Comparison of ENCODE assay signal across 8 cellular contexts in genomic region chr16:14302399-14303181, GRCh38.
DNase-seq lines count a peak whose midpoint lies in the region; ATAC-seq and TF ChIP-seq lines count a peak whose summit lies in the region.

No MANE protein-coding gene starts in this region.

- 0 to 1% methylated on average over 11 to 44 of the region's 86 CpGs for WGBS in upper lobe of left lung, 2 donors

- H3K9ac ChIP-seq in colonic mucosa (ENCODE audit: low read depth in 2 of 2, low read length in 2 of 2) = peak overlapping the region; percentile 26 to 72

- no peak for TF ChIP-seq POLR2A in upper lobe of left lung (IDR thresholded peaks at IDR 0.05)

- intact Hi-C loops in colonic mucosa (cut with DNase I) = loop anchor here (2.0 kb wide), 1 partner anchor 226 kb away; no protein-coding TSS in a partner anchor

- no peaks in the 10 kb centered on the region for H3K36me3 ChIP-seq in colonic mucosa
- H3K36me3 ChIP-seq in upper lobe of left lung = no peaks in the 10 kb centered on the region

- H3K27ac ChIP-seq in colonic mucosa (no peak overlapping the region), upper lobe of left lung (peak overlapping the region in 2 of 4 donors; percentile 60 to 80)

- H3K9me3 ChIP-seq in colonic mucosa (no peaks in the 10 kb centered on the region), upper lobe of left lung (no peaks in the 10 kb centered on the region)

- peaks cover 7% of the 10 kb centered on the region for H3K27me3 ChIP-seq in colonic mucosa
- H3K27me3 ChIP-seq in upper lobe of left lung = peaks cover 0 to 11% (median 0%) of the 10 kb centered on the region in 4 donors

- DNase-seq in NCI-H82 (lab: John Stamatoyannopoulos, UW) (peak; percentile 57), NCI-H82 treated with DMSO at 0.1 percent for 48 hours (lab: John Stamatoyannopoulos, UW; ENCODE audit: unreplicated experiment) (no peak), OCI-M1 (lab: John Stamatoyannopoulos, UW) (peak; percentile 25), colonic mucosa (no peak), lung microvascular endothelial cell (ENCODE audit: low read depth in 2 of 2) (peak; percentile 20 to 22), upper lobe of left lung (peak in 1 of 2 donors; percentile 88), SIG-M5 (lab: John Stamatoyannopoulos, UW) (no peak)

- TF ChIP-seq EP300 in upper lobe of left lung (IDR thresholded peaks at IDR 0.05) = no peak

- ATAC-seq in HG02588 (IDR thresholded peaks at IDR 0.05; ENCODE audit: unreplicated experiment) (peak; percentile 39), upper lobe of left lung (ENCODE audit: low FRiP score in 2 of 2) (peak in 1 of 2 donors; percentile 38)

- H3K4me1 ChIP-seq in colonic mucosa = no peaks in the 10 kb centered on the region
- H3K4me1 ChIP-seq in upper lobe of left lung = peaks cover 8 to 29% (median 19%) of the 10 kb centered on the region in 4 donors

- H3K4me3 ChIP-seq in colonic mucosa (peak overlapping the region; percentile 64), upper lobe of left lung (peak overlapping the region; percentile 29 to 96 (median 84))

- TF ChIP-seq CTCF in colonic mucosa (IDR thresholded peaks at IDR 0.05) (no peak), upper lobe of left lung (IDR thresholded peaks at IDR 0.05) (peak in 1 of 6 experiments; percentile 6)

Comparison
In these comparisons a context has a peak if more than half of its experiments do, and no peak if none do; other contexts are left out.
1. DNase-seq: peak in NCI-H82 (single experiment), OCI-M1 (single experiment) and lung microvascular endothelial cell (2 of 2); none in NCI-H82 treated with DMSO at 0.1 percent for 48 hours (single experiment), colonic mucosa (single experiment) and SIG-M5 (single experiment).